1 cellular context compared by ENCODE assay signal in genomic region chr16:87198328-87198731, GRCh38.
TF ChIP-seq lines count a peak whose summit lies in the region.

No MANE protein-coding gene starts in this region.

TF ChIP-seq in GM23338, 12 proteins besides CTCF, POLR2A, EP300 and RAD21 (continued from another document):
- no peak for TF ChIP-seq ZNF462 (CRISPR knock-in tag; IDR thresholded peaks at IDR 0.05)
